Comparison of ENCODE assay signal across 1 cellular context in the genomic region with DNA sequence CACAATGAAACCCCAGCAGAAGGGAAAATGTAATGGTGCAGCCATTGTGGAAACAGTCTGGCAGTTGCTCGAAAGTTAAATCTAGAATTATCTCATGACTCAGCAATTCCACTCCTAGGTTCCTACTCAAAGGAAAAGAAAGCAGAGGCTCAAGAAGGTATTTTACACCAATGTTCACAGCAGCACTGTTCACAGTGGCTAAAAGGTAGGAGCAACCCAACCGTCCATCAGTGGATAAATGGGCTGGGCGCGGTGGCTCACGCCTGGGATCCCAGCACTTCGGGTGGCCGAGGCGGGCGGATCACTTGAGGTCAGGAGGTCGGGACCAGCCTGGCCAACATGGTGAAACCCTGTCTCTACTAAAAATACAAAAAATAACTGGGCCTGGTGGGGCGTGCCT.
TF ChIP-seq lines count a peak whose summit lies in the region.

No MANE protein-coding gene starts in this region.

TF ChIP-seq in H1, 55 proteins besides CTCF, POLR2A, EP300 and RAD21:
- TF ChIP-seq CTBP2 (IDR thresholded peaks at IDR 0.05; ENCODE audit: borderline replicate concordance, insufficient read depth, insufficient read length, low read length) (no peak), CBX8 (IDR thresholded peaks at IDR 0.05; ENCODE audit: borderline replicate concordance, low read depth, low read length) (no peak), CHD2 (IDR thresholded peaks at IDR 0.05; ENCODE audit: low read length) (no peak), BACH1 (IDR thresholded peaks at IDR 0.05; ENCODE audit: low read length) (0 out of 2 replicates have a peak, but pooled peaks have one; percentile 41), GABPA (IDR thresholded peaks at IDR 0.05; ENCODE audit: borderline replicate concordance, insufficient read depth, low read length) (no peak), MAFK (IDR thresholded peaks at IDR 0.05; ENCODE audit: low read depth, low read length) (peak; percentile 82; the same call in 1 of the 2 replicates), POLR2AphosphoS5 (IDR thresholded peaks at IDR 0.05; ENCODE audit: low read depth, low read length) (no peak)
